In the genomic region with DNA sequence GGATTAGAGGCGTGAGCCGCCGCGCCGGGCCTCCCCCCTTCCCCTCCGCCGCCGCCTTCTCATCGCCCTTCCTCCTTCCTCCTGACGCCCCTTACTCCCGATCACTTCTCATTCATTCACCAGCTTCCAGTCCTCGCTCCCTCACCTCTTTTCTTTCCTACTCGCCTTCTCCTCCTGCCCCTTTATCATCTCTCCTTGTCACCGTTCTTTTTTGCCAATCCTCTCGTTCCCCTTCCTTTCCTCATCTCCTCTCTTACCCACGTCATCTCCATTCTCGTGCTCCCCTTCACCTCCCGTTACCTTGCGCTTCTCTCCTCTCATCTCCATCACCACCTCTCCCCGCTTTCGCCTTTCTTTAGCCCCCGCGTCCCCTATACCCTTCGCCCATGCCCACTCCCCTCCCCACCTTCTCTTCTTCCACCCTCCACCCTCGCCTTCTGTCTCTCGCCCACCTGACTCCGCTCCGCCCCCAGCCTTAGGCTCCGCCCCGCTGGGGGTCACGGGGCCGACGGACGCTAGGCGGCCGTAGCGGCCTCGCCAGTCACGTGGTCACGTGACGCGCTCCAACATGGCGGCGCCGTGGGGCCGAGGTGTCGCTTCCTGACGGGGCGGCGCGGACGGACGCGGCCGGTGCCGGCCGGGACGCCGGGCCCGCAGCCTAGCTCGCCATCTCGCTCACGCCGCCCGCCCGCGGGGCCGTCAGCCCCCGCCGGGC, we compare ENCODE assay signal across 1 cellular context.
TF ChIP-seq lines count a peak whose summit lies in the region.

A gene (plus strand): TSS at position 544 of the 715 bp plus-strand sequence. CDS start 179 bp downstream, outside the sequence.

TF ChIP-seq in HEK293, 187 proteins besides CTCF, POLR2A, EP300 and RAD21 (continued from another document):
- TF ChIP-seq ZNF157 (tag by site-specific recombination; IDR thresholded peaks at IDR 0.05) (no peak), ZNF133 (tag by site-specific recombination; IDR thresholded peaks at IDR 0.05) (peak; percentile 19; the same call in 1 of the 2 replicates), ZNF791 (tag by site-specific recombination; IDR thresholded peaks at IDR 0.05) (peak; percentile 82), OVOL3 (tag by site-specific recombination; IDR thresholded peaks at IDR 0.05) (peak; percentile 89), GLIS1 (tag by site-specific recombination; IDR thresholded peaks at IDR 0.05) (peak; percentile 39), ZNF626 (tag by site-specific recombination; IDR thresholded peaks at IDR 0.05) (no peak), ZBTB17 (tag by site-specific recombination; IDR thresholded peaks at IDR 0.05) (peak; percentile 96), ZBTB8A (tag by site-specific recombination; IDR thresholded peaks at IDR 0.05) (peak; percentile 89)
- TF ChIP-seq, protein P1, sequence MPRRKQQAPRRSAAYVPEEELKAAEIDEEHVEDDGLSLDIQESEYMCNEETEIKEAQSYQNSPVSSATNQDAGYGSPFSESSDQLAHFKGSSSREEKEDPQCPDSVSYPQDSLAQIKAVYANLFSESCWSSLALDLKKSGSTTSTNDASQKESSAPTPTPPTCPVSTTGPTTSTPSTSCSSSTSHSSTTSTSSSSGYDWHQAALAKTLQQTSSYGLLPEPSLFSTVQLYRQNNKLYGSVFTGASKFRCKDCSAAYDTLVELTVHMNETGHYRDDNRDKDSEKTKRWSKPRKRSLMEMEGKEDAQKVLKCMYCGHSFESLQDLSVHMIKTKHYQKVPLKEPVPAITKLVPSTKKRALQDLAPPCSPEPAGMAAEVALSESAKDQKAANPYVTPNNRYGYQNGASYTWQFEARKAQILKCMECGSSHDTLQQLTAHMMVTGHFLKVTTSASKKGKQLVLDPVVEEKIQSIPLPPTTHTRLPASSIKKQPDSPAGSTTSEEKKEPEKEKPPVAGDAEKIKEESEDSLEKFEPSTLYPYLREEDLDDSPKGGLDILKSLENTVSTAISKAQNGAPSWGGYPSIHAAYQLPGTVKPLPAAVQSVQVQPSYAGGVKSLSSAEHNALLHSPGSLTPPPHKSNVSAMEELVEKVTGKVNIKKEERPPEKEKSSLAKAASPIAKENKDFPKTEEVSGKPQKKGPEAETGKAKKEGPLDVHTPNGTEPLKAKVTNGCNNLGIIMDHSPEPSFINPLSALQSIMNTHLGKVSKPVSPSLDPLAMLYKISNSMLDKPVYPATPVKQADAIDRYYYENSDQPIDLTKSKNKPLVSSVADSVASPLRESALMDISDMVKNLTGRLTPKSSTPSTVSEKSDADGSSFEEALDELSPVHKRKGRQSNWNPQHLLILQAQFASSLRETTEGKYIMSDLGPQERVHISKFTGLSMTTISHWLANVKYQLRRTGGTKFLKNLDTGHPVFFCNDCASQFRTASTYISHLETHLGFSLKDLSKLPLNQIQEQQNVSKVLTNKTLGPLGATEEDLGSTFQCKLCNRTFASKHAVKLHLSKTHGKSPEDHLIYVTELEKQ (tag by site-specific recombination; IDR thresholded peaks at IDR 0.05; ENCODE audit: borderline replicate concordance) = no peak; the same call in 1 of the 2 replicates
- TF ChIP-seq, protein P2, sequence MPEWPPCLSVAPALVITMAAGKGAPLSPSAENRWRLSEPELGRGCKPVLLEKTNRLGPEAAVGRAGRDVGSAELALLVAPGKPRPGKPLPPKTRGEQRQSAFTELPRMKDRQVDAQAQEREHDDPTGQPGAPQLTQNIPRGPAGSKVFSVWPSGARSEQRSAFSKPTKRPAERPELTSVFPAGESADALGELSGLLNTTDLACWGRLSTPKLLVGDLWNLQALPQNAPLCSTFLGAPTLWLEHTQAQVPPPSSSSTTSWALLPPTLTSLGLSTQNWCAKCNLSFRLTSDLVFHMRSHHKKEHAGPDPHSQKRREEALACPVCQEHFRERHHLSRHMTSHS (tag by site-specific recombination; IDR thresholded peaks at IDR 0.05) = peak; percentile 25; the same call in 1 of the 2 replicates
- TF ChIP-seq, protein P3, sequence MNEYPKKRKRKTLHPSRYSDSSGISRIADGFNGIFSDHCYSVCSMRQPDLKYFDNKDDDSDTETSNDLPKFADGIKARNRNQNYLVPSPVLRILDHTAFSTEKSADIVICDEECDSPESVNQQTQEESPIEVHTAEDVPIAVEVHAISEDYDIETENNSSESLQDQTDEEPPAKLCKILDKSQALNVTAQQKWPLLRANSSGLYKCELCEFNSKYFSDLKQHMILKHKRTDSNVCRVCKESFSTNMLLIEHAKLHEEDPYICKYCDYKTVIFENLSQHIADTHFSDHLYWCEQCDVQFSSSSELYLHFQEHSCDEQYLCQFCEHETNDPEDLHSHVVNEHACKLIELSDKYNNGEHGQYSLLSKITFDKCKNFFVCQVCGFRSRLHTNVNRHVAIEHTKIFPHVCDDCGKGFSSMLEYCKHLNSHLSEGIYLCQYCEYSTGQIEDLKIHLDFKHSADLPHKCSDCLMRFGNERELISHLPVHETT (tag by site-specific recombination; IDR thresholded peaks at IDR 0.05) = peak; percentile 93
